ENCODE assay signal across 8 cellular contexts in the genomic region with DNA sequence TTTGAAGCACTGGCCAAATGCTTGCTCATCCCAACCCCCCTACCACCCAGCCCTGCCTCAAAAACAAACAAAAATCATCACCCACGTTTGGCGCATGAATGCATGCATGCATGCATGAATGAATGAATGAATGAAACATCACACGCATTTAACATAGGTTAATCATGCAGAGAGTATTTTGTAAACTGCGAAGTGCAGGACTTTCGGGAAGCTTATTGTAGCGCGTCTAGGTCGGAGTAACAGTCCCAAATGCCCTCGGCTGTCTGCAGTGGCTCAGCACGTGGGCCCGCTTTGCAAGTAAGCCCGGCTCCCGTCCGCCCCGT. TPM values are rescaled to one million over a fixed set of nuclear protein-coding genes. Genes with fewer than 3 reads are reported as not detected.
A peak's percentile ranks its signal among the peaks of the same experiment; 100 is the strongest.
DNase-seq lines count a peak whose midpoint lies in the region; ATAC-seq and TF ChIP-seq lines count a peak whose summit lies in the region.
"Had no signal": no experiment of that assay in that cellular context is flagged by ENCODE, and none has a peak within 500 bp of the region (broad histone marks: within the 10 kb centered on the region; RNA-seq: fewer than 3 reads in every experiment).

No MANE protein-coding gene starts in this region.

- no peak overlapping the region for H3K27ac ChIP-seq in neural progenitor cell

- peak overlapping the region; percentile 39 for H3K4me3 Mint-ChIP-seq in activated CD8-positive, alpha-beta T cell treated with anti-CD3 and anti-CD28 coated beads for 36 hours
- peak overlapping the region; percentile 84 for H3K4me3 Mint-ChIP-seq in neural progenitor cell

- H3F3A ChIP-seq in neural progenitor cell (ENCODE audit: low read depth), result peaks cover 13% of the 10 kb centered on the region

- no peak overlapping the region for H3K27ac Mint-ChIP-seq in activated CD8-positive, alpha-beta T cell treated with anti-CD3 and anti-CD28 coated beads for 36 hours
- H3K27ac Mint-ChIP-seq in neural progenitor cell, result no peak overlapping the region

- peaks cover 8% of the 10 kb centered on the region for H3K27me3 Mint-ChIP-seq in activated CD8-positive, alpha-beta T cell treated with anti-CD3 and anti-CD28 coated beads for 36 hours
- peaks cover 11% of the 10 kb centered on the region for H3K27me3 Mint-ChIP-seq in neural progenitor cell (ENCODE audit: insufficient read depth, low read depth)

- H3K9me3 Mint-ChIP-seq in activated CD8-positive, alpha-beta T cell treated with anti-CD3 and anti-CD28 coated beads for 36 hours, result no peaks in the 10 kb centered on the region
- no peaks in the 10 kb centered on the region for H3K9me3 Mint-ChIP-seq in neural progenitor cell

- DNase-seq in activated CD8-positive, alpha-beta T cell treated with anti-CD3 and anti-CD28 coated beads for 36 hours, result no peak
- DNase-seq in neural progenitor cell (ENCODE audit: low spot score), result no peak
- no peak for DNase-seq in NCI-H1417 (lab: John Stamatoyannopoulos, UW)
- DNase-seq in GF-D8 (lab: John Stamatoyannopoulos, UW), result no peak
- no peak for DNase-seq in cerebellar nuclear complex (lab: John Stamatoyannopoulos, UW)

- no peak overlapping the region for H2AFZ ChIP-seq in neural progenitor cell (replicated peaks)

- intact Hi-C loops in activated CD8-positive, alpha-beta T cell treated with anti-CD3 and anti-CD28 coated beads for 36 hours (cut with micrococcal nuclease), result no loop called here

- H3K4me2 ChIP-seq in neural progenitor cell, result no peak overlapping the region

- TF ChIP-seq CTCF in activated CD8-positive, alpha-beta T cell treated with anti-CD3 and anti-CD28 coated beads for 36 hours (IDR thresholded peaks at IDR 0.05), result no peak
- no peak for TF ChIP-seq CTCF in neural progenitor cell (IDR thresholded peaks at IDR 0.05)

- peaks cover 7% of the 10 kb centered on the region for H3K4me1 Mint-ChIP-seq in activated CD8-positive, alpha-beta T cell treated with anti-CD3 and anti-CD28 coated beads for 36 hours (ENCODE audit: low read depth)
- peaks cover 23% of the 10 kb centered on the region for H3K4me1 Mint-ChIP-seq in neural progenitor cell

- POLR2A ChIA-PET in activated CD8-positive, alpha-beta T cell treated with anti-CD3 and anti-CD28 coated beads for 36 hours (lab: Charles Lee), result interaction anchor here (0.7 to 1.1 kb wide), 2 partner anchors 21 to 308 kb away, joined by 3 read pairs; no protein-coding TSS in a partner anchor

- H3K4me3 ChIP-seq in neural progenitor cell, result no peak overlapping the region

- peak; percentile 51 for ATAC-seq in GM18907 (IDR thresholded peaks at IDR 0.05; ENCODE audit: unreplicated experiment)
- ATAC-seq in HG02870 (IDR thresholded peaks at IDR 0.05; ENCODE audit: unreplicated experiment), result peak; percentile 45
- no peak for ATAC-seq in activated CD8-positive, alpha-beta T cell treated with anti-CD3 and anti-CD28 coated beads for 36 hours

- peaks cover 21% of the 10 kb centered on the region for H3K4me1 ChIP-seq in neural progenitor cell

- peaks cover 3% of the 10 kb centered on the region for H4K20me1 ChIP-seq in neural progenitor cell (ENCODE audit: low read depth)

- H3K9me3 ChIP-seq in neural progenitor cell (ENCODE audit: low read depth), result no peaks in the 10 kb centered on the region
- H3K9me3 ChIP-seq: pancreas had no signal

- peaks cover 8% of the 10 kb centered on the region for H3K36me3 ChIP-seq in neural progenitor cell
- H3K36me3 ChIP-seq: pancreas had no signal

- CTCF ChIA-PET in activated CD8-positive, alpha-beta T cell treated with anti-CD3 and anti-CD28 coated beads for 36 hours (lab: Charles Lee), result interaction anchor here (1.4 to 1.6 kb wide), 3 partner anchors 11 to 24 kb away, joined by 4 to 6 read pairs (median 6); no protein-coding TSS in a partner anchor

- H3K27me3 ChIP-seq in neural progenitor cell, result peaks cover 7% of the 10 kb centered on the region
- H3K27me3 ChIP-seq: pancreas had no signal

- H3K9ac ChIP-seq in neural progenitor cell, result no peak overlapping the region

- H3K36me3 Mint-ChIP-seq in activated CD8-positive, alpha-beta T cell treated with anti-CD3 and anti-CD28 coated beads for 36 hours (ENCODE audit: low read depth), result no peaks in the 10 kb centered on the region
- peaks cover 12% of the 10 kb centered on the region for H3K36me3 Mint-ChIP-seq in neural progenitor cell

- peaks cover 32% of the 10 kb centered on the region for H3K79me2 ChIP-seq in neural progenitor cell (ENCODE audit: low read depth)

RNA-seq across cellular contexts. Expression of a gene that starts 0.3 kb away (rescaled TPM):
- total RNA-seq in activated CD8-positive, alpha-beta T cell treated with anti-CD3 and anti-CD28 coated beads for 36 hours, result 1 to 10 TPM; 1.8 to 2.8 TPM
- 52.7 and 73.8 TPM in 2 replicates for total RNA-seq in neural progenitor cell (ENCODE audit: low replicate concordance)

Comparison
In these comparisons a context has a peak if more than half of its experiments do, and no peak if none do; other contexts are left out.
1. RNA of a gene that starts 0.3 kb away (total RNA-seq): 52.7 to 73.8 TPM in neural progenitor cell; 1.8 to 2.8 TPM in activated CD8-positive, alpha-beta T cell treated with anti-CD3 and anti-CD28 coated beads for 36 hours; every median in the first group is over 10 times any median in the second.